Comparison of ENCODE assay signal across 8 cellular contexts in the genomic region with DNA sequence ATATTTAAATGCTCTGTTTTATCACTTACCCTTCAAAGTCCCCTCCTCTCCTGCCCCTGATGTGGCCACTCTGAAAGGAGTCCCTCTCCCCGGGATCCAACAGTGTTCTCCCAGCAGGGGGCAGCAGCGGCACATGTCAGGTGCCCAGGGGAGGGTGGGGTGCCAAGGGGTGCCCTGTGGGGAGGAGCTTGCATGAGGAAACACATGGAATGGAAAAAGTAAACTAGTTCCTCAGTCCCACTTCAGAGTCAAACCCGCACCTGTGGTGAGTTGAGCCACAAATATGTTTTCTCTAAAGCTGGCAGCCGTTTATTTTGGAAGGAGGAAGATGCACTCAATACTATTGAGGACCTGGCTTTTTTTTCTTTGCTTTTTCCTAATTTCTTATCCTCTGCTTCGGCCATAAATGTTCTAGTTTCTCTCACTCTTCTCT. TPM values are rescaled to one million over a fixed set of nuclear protein-coding genes. Genes with fewer than 3 reads are reported as not detected.
DNase-seq lines count a peak whose midpoint lies in the region; ATAC-seq and TF ChIP-seq lines count a peak whose summit lies in the region.

No MANE protein-coding gene starts in this region.

- peak; percentile 91 for TF ChIP-seq CTCF in BE2C (IDR thresholded peaks at IDR 0.05; ENCODE audit: low read depth, low read length)

- peak; percentile 92 for DNase-seq in BE2C
- DNase-seq in HUDEP-2 (lab: John Stamatoyannopoulos, UW; ENCODE audit: unreplicated experiment in 76 of 76): peak in 74 of 76 experiments; percentile 45 to 96 (median 88)
- peak; percentile 99 for DNase-seq in NOMO-1 treated with DMSO at 0.1 percent for 48 hours (lab: John Stamatoyannopoulos, UW; ENCODE audit: unreplicated experiment)
- DNase-seq in activated CD8-positive, alpha-beta memory T cell treated with anti-CD3 and anti-CD28 coated beads for 1 hour (ENCODE audit: extremely low read depth in 1 of 2, low read depth in 1 of 2): peak; percentile 92 to 93
- DNase-seq in effector CD4-positive, alpha-beta T cell: peak; percentile 93
- DNase-seq in medulla oblongata (ENCODE audit: extremely low spot score): peak; percentile 93
- peak; percentile 84 to 89 for DNase-seq in stimulated activated CD8-positive, alpha-beta memory T cell treated with anti-CD3 and anti-CD28 coated beads, Interleukin-15, amount 100 ng/mL, for 4 hours (ENCODE audit: low read depth in 2 of 2)

- no peak overlapping the region for H3K4me3 ChIP-seq in BE2C (ENCODE audit: low read depth, low read length)

- ATAC-seq in GM19324 (IDR thresholded peaks at IDR 0.05; ENCODE audit: low FRiP score, unreplicated experiment): peak; percentile 58

- no peaks in the 10 kb centered on the region for H3K9me3 ChIP-seq in BE2C

- no peaks in the 10 kb centered on the region for H3K27me3 ChIP-seq in BE2C

- H3K4me1 ChIP-seq in BE2C: peaks cover 8% of the 10 kb centered on the region

- H3K36me3 ChIP-seq in BE2C: no peaks in the 10 kb centered on the region

RNA-seq across cellular contexts. Expression of a gene that starts 30.1 kb away (rescaled TPM):
- polyA plus RNA-seq in BE2C (2012; ENCODE audit: insufficient read depth, insufficient read length, low read depth): 17.0 TPM

RNA-seq across cellular contexts. Expression of a gene that starts 40.9 kb away (rescaled TPM):
- 27.4 TPM for polyA plus RNA-seq in BE2C (2012; ENCODE audit: insufficient read depth, insufficient read length, low read depth)

RNA-seq across cellular contexts. Expression of a gene that starts 41.0 kb away (rescaled TPM):
- polyA plus RNA-seq in BE2C (2012; ENCODE audit: insufficient read depth, insufficient read length, low read depth): 33.6 TPM
